Comparison of ENCODE assay signal across 10 cellular contexts in genomic region chr17:40552806-40553693, GRCh38. TPM values are rescaled to one million over a fixed set of nuclear protein-coding genes. Genes with fewer than 3 reads are reported as not detected.
DNase-seq lines count a peak whose midpoint lies in the region; ATAC-seq and TF ChIP-seq lines count a peak whose summit lies in the region.
"Had no signal": no experiment of that assay in that cellular context is flagged by ENCODE, and none has a peak within 500 bp of the region (broad histone marks: within the 10 kb centered on the region; RNA-seq: fewer than 3 reads in every experiment).

No MANE protein-coding gene starts in this region.

- H3K4me3 ChIP-seq in tibial artery: no peak overlapping the region

- H3K36me3 Mint-ChIP-seq in activated naive CD4-positive, alpha-beta T cell treated with anti-CD3 and anti-CD28 coated beads for 36 hours (ENCODE audit: low read depth): peaks cover 58% of the 10 kb centered on the region
- H3K36me3 Mint-ChIP-seq in memory B cell (peaks cover 17% of the 10 kb centered on the region), progenitor cell of endocrine pancreas (ENCODE audit: insufficient read depth) (no peaks in the 10 kb centered on the region)

- intact Hi-C loops in activated naive CD4-positive, alpha-beta T cell treated with anti-CD3 and anti-CD28 coated beads for 36 hours (cut with micrococcal nuclease): no loop called here
- intact Hi-C loops in tibial artery (cut with DNase I; ENCODE audit: low total_unique reads): no loop called here

- CTCF ChIA-PET in activated naive CD4-positive, alpha-beta T cell treated with anti-CD3 and anti-CD28 coated beads for 36 hours (lab: Charles Lee): interaction anchor here (1.1 to 13.8 kb wide), 6 partner anchors 10 to 78 kb away, joined by 3 to 276 read pairs (median 6); no protein-coding TSS in a partner anchor

- H3K9me3 ChIP-seq in tibial artery: no peaks in the 10 kb centered on the region

- no peaks in the 10 kb centered on the region for H3K27me3 Mint-ChIP-seq in activated naive CD4-positive, alpha-beta T cell treated with anti-CD3 and anti-CD28 coated beads for 36 hours (ENCODE audit: low read depth)
- no peaks in the 10 kb centered on the region for H3K27me3 Mint-ChIP-seq in memory B cell
- H3K27me3 Mint-ChIP-seq in progenitor cell of endocrine pancreas: peaks cover 32% of the 10 kb centered on the region

- no peak for ATAC-seq in memory B cell (ENCODE audit: low read depth)

- WGBS in adipose tissue, 3 donors: 64 to 83% (median 71%) methylated on average over 12 of the region's 12 CpGs

- peaks cover 98% of the 10 kb centered on the region for H3K4me1 Mint-ChIP-seq in activated naive CD4-positive, alpha-beta T cell treated with anti-CD3 and anti-CD28 coated beads for 36 hours (ENCODE audit: low read depth)
- H3K4me1 Mint-ChIP-seq in memory B cell (peaks cover 61% of the 10 kb centered on the region), progenitor cell of endocrine pancreas (ENCODE audit: low read depth) (peaks cover 27% of the 10 kb centered on the region)

- peak; percentile 49 for DNase-seq in activated naive CD4-positive, alpha-beta T cell treated with anti-CD3 and anti-CD28 coated beads for 36 hours
- no peak for DNase-seq in activated naive CD4-positive, alpha-beta T cell treated with Interleukin-2 at 50 U/mL for 16 hours
- DNase-seq in memory B cell (ENCODE audit: low spot score in 2 of 2) (peak in 1 of 2 donors; percentile 22), tibial artery (peak; percentile 67 to 74), AG08396 (ENCODE audit: low spot score) (no peak), NCI-H1694 (lab: John Stamatoyannopoulos, UW) (no peak), progenitor cell of endocrine pancreas (ENCODE audit: low spot score, unreplicated experiment) (no peak)

- peaks cover 3% of the 10 kb centered on the region for H3K9me3 Mint-ChIP-seq in activated naive CD4-positive, alpha-beta T cell treated with anti-CD3 and anti-CD28 coated beads for 36 hours
- H3K9me3 Mint-ChIP-seq in memory B cell (no peaks in the 10 kb centered on the region), progenitor cell of endocrine pancreas (ENCODE audit: low read depth) (no peaks in the 10 kb centered on the region)

- peak overlapping the region; percentile 89 for H3K27ac Mint-ChIP-seq in activated naive CD4-positive, alpha-beta T cell treated with anti-CD3 and anti-CD28 coated beads for 36 hours
- H3K27ac Mint-ChIP-seq in memory B cell (peak overlapping the region; percentile 96), progenitor cell of endocrine pancreas (no peak overlapping the region)

- H3K27me3 ChIP-seq in tibial artery: no peaks in the 10 kb centered on the region

- no peaks in the 10 kb centered on the region for H3K36me3 ChIP-seq in tibial artery

- TF ChIP-seq CTCF in tibial artery (IDR thresholded peaks at IDR 0.05) (no peak), progenitor cell of endocrine pancreas (IDR thresholded peaks at IDR 0.05; ENCODE audit: unreplicated experiment) (no peak)

- peaks cover 10 to 72% (median 54%) of the 10 kb centered on the region in 4 donors for H3K4me1 ChIP-seq in tibial artery

- peak overlapping the region; percentile 57 for H3K4me3 Mint-ChIP-seq in activated naive CD4-positive, alpha-beta T cell treated with anti-CD3 and anti-CD28 coated beads for 36 hours
- H3K4me3 Mint-ChIP-seq in memory B cell (peak overlapping the region; percentile 74), progenitor cell of endocrine pancreas (ENCODE audit: low read depth) (no peak overlapping the region)

- H3K27ac ChIP-seq in adipose tissue (ENCODE audit: low read depth, low read length): peak overlapping the region; percentile 71
- peak overlapping the region; percentile 78 to 79 for H3K27ac ChIP-seq in tibial artery
- H3K27ac ChIP-seq: C4-2B had no signal

RNA-seq across cellular contexts. Expression of gene CCR7, which starts 12.2 kb away (rescaled TPM):
- 100 to 1,000 TPM; 150 to 156 TPM for total RNA-seq in activated naive CD4-positive, alpha-beta T cell treated with anti-CD3 and anti-CD28 coated beads for 36 hours
- polyA plus RNA-seq in adipose tissue: 1 to 10 TPM in 2 of 3 donors, under 1 TPM in 1; 0.56 to 2.8 (median 1.7) TPM
- total RNA-seq in progenitor cell of endocrine pancreas: not detected in 2 replicates
- total RNA-seq: epithelial cell of proximal tubule had no signal

RNA-seq across cellular contexts. Expression of gene TNS4, which starts 51.6 kb away (rescaled TPM):
- 1 to 10 TPM; 4.7 to 5.9 TPM for total RNA-seq in activated naive CD4-positive, alpha-beta T cell treated with anti-CD3 and anti-CD28 coated beads for 36 hours
- polyA plus RNA-seq in adipose tissue: under 1 TPM in 2 of 3 donors, not detected in 1; 0.01 to 0.19 TPM
- not detected in 2 replicates for total RNA-seq in progenitor cell of endocrine pancreas
- total RNA-seq: epithelial cell of proximal tubule had no signal

Comparison
In these comparisons a context has a peak if more than half of its experiments do, and no peak if none do; other contexts are left out.
1. DNase-seq: peak in activated naive CD4-positive, alpha-beta T cell treated with anti-CD3 and anti-CD28 coated beads for 36 hours (single experiment) and tibial artery (2 of 2); none in activated naive CD4-positive, alpha-beta T cell treated with Interleukin-2 at 50 U/mL for 16 hours (single experiment), AG08396 (single experiment), NCI-H1694 (single experiment) and progenitor cell of endocrine pancreas (single experiment).
2. RNA of gene CCR7, which starts 12.2 kb away (total RNA-seq): 150 to 156 TPM in activated naive CD4-positive, alpha-beta T cell treated with anti-CD3 and anti-CD28 coated beads for 36 hours; not detected in progenitor cell of endocrine pancreas; every median in the first group is over 100 times any median in the second.